In genomic region chr6:16136536-16137450, GRCh38 we compare ENCODE assay signal across 8 cellular contexts. TPM values are rescaled to one million over a fixed set of nuclear protein-coding genes. Genes with fewer than 3 reads are reported as not detected.
DNase-seq lines count a peak whose midpoint lies in the region; FAIRE-seq and TF ChIP-seq lines count a peak whose summit lies in the region.

No MANE protein-coding gene starts in this region.

- H3K9me3 ChIP-seq in CD8-positive, alpha-beta memory T cell (ENCODE audit: low read length), result no peaks in the 10 kb centered on the region
- no peaks in the 10 kb centered on the region for H3K9me3 ChIP-seq in stomach smooth muscle (ENCODE audit: control insufficient read depth in 2 of 2, low read length in 2 of 2)
- no peaks in the 10 kb centered on the region for H3K9me3 ChIP-seq in small intestine (ENCODE audit: control insufficient read depth, low read depth)

- H3K36me3 ChIP-seq in CD8-positive, alpha-beta memory T cell (ENCODE audit: insufficient read depth, low read length), result peaks cover 12% of the 10 kb centered on the region
- H3K36me3 ChIP-seq in kidney epithelial cell (ENCODE audit: control insufficient read depth, insufficient read depth, low read length) (no peaks in the 10 kb centered on the region), stomach smooth muscle (ENCODE audit: control insufficient read depth in 2 of 2, insufficient read depth in 2 of 2, low read length in 2 of 2) (peaks cover 4% of the 10 kb centered on the region in 2 donors), small intestine (ENCODE audit: control insufficient read depth in 2 of 2, insufficient read depth in 2 of 2, low read length in 2 of 2) (peaks cover 0 to 9% of the 10 kb centered on the region in 2 donors)

- DNase-seq in CD8-positive, alpha-beta memory T cell, result peak in 4 of 5 donors; percentile 29 to 68 (median 31)
- DNase-seq in NB4 (ENCODE audit: low read depth), result peak; percentile 41
- peak; percentile 48 for DNase-seq in activated naive CD8-positive, alpha-beta T cell treated with anti-CD3 and anti-CD28 coated beads for 36 hours
- peak; percentile 73 for DNase-seq in kidney epithelial cell (ENCODE audit: low read depth)
- no peak for DNase-seq in small intestine
- no peak for DNase-seq in NCI-H446 (lab: John Stamatoyannopoulos, UW)
- DNase-seq in HuH-7 (ENCODE audit: low spot score), result no peak

- no peaks in the 10 kb centered on the region for H3K27me3 Mint-ChIP-seq in CD8-positive, alpha-beta memory T cell
- H3K27me3 Mint-ChIP-seq in activated naive CD8-positive, alpha-beta T cell treated with anti-CD3 and anti-CD28 coated beads for 36 hours, result no peaks in the 10 kb centered on the region

- peaks cover 9 to 64% (median 16%) of the 10 kb centered on the region in 3 donors for H3K36me3 Mint-ChIP-seq in CD8-positive, alpha-beta memory T cell
- H3K36me3 Mint-ChIP-seq in activated naive CD8-positive, alpha-beta T cell treated with anti-CD3 and anti-CD28 coated beads for 36 hours, result peaks cover 36% of the 10 kb centered on the region

- H3K27me3 ChIP-seq in CD8-positive, alpha-beta memory T cell (ENCODE audit: insufficient read depth, low read length, poor library complexity, severe bottlenecking), result no peaks in the 10 kb centered on the region
- H3K27me3 ChIP-seq in kidney epithelial cell (ENCODE audit: control insufficient read depth, insufficient read depth, low read length) (no peaks in the 10 kb centered on the region), stomach smooth muscle (ENCODE audit: control insufficient read depth in 1 of 2, insufficient read depth in 2 of 2, low read length in 2 of 2) (no peaks in the 10 kb centered on the region), small intestine (ENCODE audit: control insufficient read depth in 2 of 2, insufficient read depth in 2 of 2, low read length in 2 of 2) (no peaks in the 10 kb centered on the region)

- peak overlapping the region; percentile 57 to 97 (median 86) for H3K27ac Mint-ChIP-seq in CD8-positive, alpha-beta memory T cell
- H3K27ac Mint-ChIP-seq in activated naive CD8-positive, alpha-beta T cell treated with anti-CD3 and anti-CD28 coated beads for 36 hours, result peak overlapping the region; percentile 92

- no peak for TF ChIP-seq POLR2A in NB4 (IDR thresholded peaks at IDR 0.05; ENCODE audit: extremely low read depth, insufficient read length)

- H3K4me1 Mint-ChIP-seq in CD8-positive, alpha-beta memory T cell, result peaks cover 92 to 100% (median 100%) of the 10 kb centered on the region in 3 donors
- peaks cover 78% of the 10 kb centered on the region for H3K4me1 Mint-ChIP-seq in activated naive CD8-positive, alpha-beta T cell treated with anti-CD3 and anti-CD28 coated beads for 36 hours

- H3K4me3 ChIP-seq in CD8-positive, alpha-beta memory T cell (ENCODE audit: low read length), result no peak overlapping the region
- peak overlapping the region; percentile 26 for H3K4me3 ChIP-seq in NB4 (ENCODE audit: low read depth, low read length)
- no peak overlapping the region for H3K4me3 ChIP-seq in kidney epithelial cell (ENCODE audit: low read depth, low read length)
- H3K4me3 ChIP-seq in stomach smooth muscle (ENCODE audit: low read length in 2 of 2), result peak overlapping the region; percentile 25 to 40
- no peak overlapping the region for H3K4me3 ChIP-seq in small intestine (ENCODE audit: low read depth in 1 of 2, low read length in 2 of 2)

- POLR2A ChIA-PET in CD8-positive, alpha-beta memory T cell (lab: Charles Lee), result no interaction called here

- CTCF ChIA-PET in CD8-positive, alpha-beta memory T cell (lab: Charles Lee), result interaction anchor here (1.0 to 2.4 kb wide), 4 partner anchors 8 to 46 kb away, joined by 3 to 14 read pairs (median 4); partner anchors contain the start of gene MYLIP

- H3K4me3 Mint-ChIP-seq in CD8-positive, alpha-beta memory T cell, result peak overlapping the region; percentile 62 to 80 (median 68)
- peak overlapping the region; percentile 72 for H3K4me3 Mint-ChIP-seq in activated naive CD8-positive, alpha-beta T cell treated with anti-CD3 and anti-CD28 coated beads for 36 hours

- peak overlapping the region; percentile 8 for H3K27ac ChIP-seq in CD8-positive, alpha-beta memory T cell (ENCODE audit: low read depth, low read length)
- peak overlapping the region; percentile 53 for H3K27ac ChIP-seq in stomach smooth muscle (ENCODE audit: low read length)
- peak overlapping the region in 1 of 2 donors; percentile 34 for H3K27ac ChIP-seq in small intestine (ENCODE audit: low read depth in 1 of 2, low read length in 1 of 2)

- FAIRE-seq in small intestine (lab: Jason Lieb, UNC), result no peak

- no peak overlapping the region for H3K9ac ChIP-seq in stomach smooth muscle (ENCODE audit: low read length in 2 of 2)

- 51 to 65% (median 56%) methylated on average over 5 of the region's 5 CpGs for WGBS in small intestine, 3 donors

- peaks cover 71% of the 10 kb centered on the region for H3K4me1 ChIP-seq in CD8-positive, alpha-beta memory T cell (ENCODE audit: insufficient read depth, low read length)
- H3K4me1 ChIP-seq in stomach smooth muscle (ENCODE audit: control insufficient read depth, insufficient read depth, low read length), result peaks cover 43% of the 10 kb centered on the region
- H3K4me1 ChIP-seq in small intestine (ENCODE audit: control insufficient read depth in 2 of 2, insufficient read depth in 1 of 2, low read depth in 1 of 2, low read length in 1 of 2), result peaks cover 9 to 24% of the 10 kb centered on the region in 2 donors

- H3K9me3 Mint-ChIP-seq in CD8-positive, alpha-beta memory T cell, result no peaks in the 10 kb centered on the region
- no peaks in the 10 kb centered on the region for H3K9me3 Mint-ChIP-seq in activated naive CD8-positive, alpha-beta T cell treated with anti-CD3 and anti-CD28 coated beads for 36 hours

- TF ChIP-seq CTCF in NB4 (IDR thresholded peaks at IDR 0.05; ENCODE audit: low read depth, low read length) (no peak), kidney epithelial cell (IDR thresholded peaks at IDR 0.05; ENCODE audit: insufficient read depth, low read length, poor library complexity, severe bottlenecking) (no peak)

RNA-seq across cellular contexts. Expression of gene MYLIP, which starts 7.9 kb away (rescaled TPM):
- total RNA-seq in CD8-positive, alpha-beta memory T cell, result 1 to 10 TPM; 7.7 to 9.0 TPM
- polyA plus RNA-seq in CD8-positive, alpha-beta memory T cell, result 78.0 TPM
- 1 to 10 TPM; 8.4 to 10.0 TPM for total RNA-seq in activated naive CD8-positive, alpha-beta T cell treated with anti-CD3 and anti-CD28 coated beads for 36 hours
- 3.1 and 5.2 TPM in 2 replicates for total RNA-seq in kidney epithelial cell
- polyA plus RNA-seq in small intestine, result 10 to 100 TPM; 10.7 to 21.1 (median 16.9) TPM

Comparison
In these comparisons a context has a peak if more than half of its experiments do, and no peak if none do; other contexts are left out.
1. DNase-seq: peak in CD8-positive, alpha-beta memory T cell (4 of 5), NB4 (single experiment), activated naive CD8-positive, alpha-beta T cell treated with anti-CD3 and anti-CD28 coated beads for 36 hours (single experiment) and kidney epithelial cell (single experiment); none in small intestine (single experiment), NCI-H446 (0 of 2) and HuH-7 (single experiment).
2. H3K4me3 ChIP-seq: peak in NB4 (single experiment) and stomach smooth muscle (2 of 2); none in CD8-positive, alpha-beta memory T cell (single experiment), kidney epithelial cell (single experiment) and small intestine (0 of 2).